ENCODE assay signal across 1 cellular context in genomic region chrX:48611703-48612102, GRCh38.
TF ChIP-seq lines count a peak whose summit lies in the region.

No MANE protein-coding gene starts in this region.

TF ChIP-seq in HepG2, 621 proteins besides CTCF, POLR2A, EP300 and RAD21:
- TF ChIP-seq SKI (IDR thresholded peaks at IDR 0.05; ENCODE audit: partially characterized antibody) = peak; percentile 36
- no peak for TF ChIP-seq ZBTB2 (CRISPR knock-in tag; IDR thresholded peaks at IDR 0.05; ENCODE audit: low read depth)
- no peak for TF ChIP-seq MLX (CRISPR knock-in tag; IDR thresholded peaks at IDR 0.05)
- no peak for TF ChIP-seq ZNF180 (CRISPR knock-in tag; IDR thresholded peaks at IDR 0.05; ENCODE audit: borderline replicate concordance, low read depth)
- TF ChIP-seq HOXD1 (CRISPR knock-in tag; IDR thresholded peaks at IDR 0.05) = no peak
- no peak for TF ChIP-seq MXI1 (IDR thresholded peaks at IDR 0.05; ENCODE audit: borderline replicate concordance, low read depth, low read length)
- TF ChIP-seq ZNF557 (CRISPR knock-in tag; IDR thresholded peaks at IDR 0.05) = no peak
- peak; percentile 56 for TF ChIP-seq RARA (CRISPR knock-in tag; IDR thresholded peaks at IDR 0.05)
- no peak for TF ChIP-seq ZNF597 (CRISPR knock-in tag; IDR thresholded peaks at IDR 0.05)
- TF ChIP-seq HMG20B (CRISPR knock-in tag; conservative IDR thresholded peaks at IDR 0.05) = no peak
- no peak for TF ChIP-seq CC2D1A (CRISPR knock-in tag; IDR thresholded peaks at IDR 0.05)
- no peak for TF ChIP-seq ZNF605 (CRISPR knock-in tag; IDR thresholded peaks at IDR 0.05)
- 0 out of 2 replicates have a peak, but pooled peaks have one; percentile 15 for TF ChIP-seq HNF4A (CRISPR knock-in tag; IDR thresholded peaks at IDR 0.05)
